20 cellular contexts compared by ENCODE assay signal in genomic region chr5:124997186-124997893, GRCh38.
DNase-seq lines count a peak whose midpoint lies in the region; ATAC-seq, FAIRE-seq and TF ChIP-seq lines count a peak whose summit lies in the region.
"Had no signal": no experiment of that assay in that cellular context is flagged by ENCODE, and none has a peak within 500 bp of the region (broad histone marks: within the 10 kb centered on the region; RNA-seq: fewer than 3 reads in every experiment).

No MANE protein-coding gene starts in this region.

- TF ChIP-seq CTCF in Panc1 (IDR thresholded peaks at IDR 0.05) (no peak), endothelial cell (IDR thresholded peaks at IDR 0.05; ENCODE audit: unreplicated experiment) (no peak), osteocyte (IDR thresholded peaks at IDR 0.05) (no peak), uterus (IDR thresholded peaks at IDR 0.05) (no peak), glutamatergic neuron (IDR thresholded peaks at IDR 0.05; ENCODE audit: partially characterized antibody, unreplicated experiment) (no peak)

- POLR2A ChIA-PET in Panc1 (lab: Charles Lee): interaction anchor here (0.5 to 0.6 kb wide), 2 partner anchors 202 to 412 kb away, joined by 3 read pairs; no protein-coding TSS in a partner anchor

- TF ChIP-seq POLR2A in uterus (IDR thresholded peaks at IDR 0.05): no peak

- H3K36me3 Mint-ChIP-seq in endothelial cell (ENCODE audit: low read depth, unreplicated experiment) (no peaks in the 10 kb centered on the region), osteocyte (ENCODE audit: unreplicated experiment) (no peaks in the 10 kb centered on the region), glutamatergic neuron (ENCODE audit: unreplicated experiment) (no peaks in the 10 kb centered on the region)

- in situ Hi-C loops in Panc1 (cut with HindIII; ENCODE audit: low pct_unique_long_range_greater_than_20kb, low sequenced_read_pairs): no loop called here

- H3K4me1 Mint-ChIP-seq in endothelial cell (ENCODE audit: unreplicated experiment) (peaks cover 10% of the 10 kb centered on the region), osteocyte (ENCODE audit: unreplicated experiment) (peaks cover 53% of the 10 kb centered on the region), glutamatergic neuron (ENCODE audit: low read depth, unreplicated experiment) (no peaks in the 10 kb centered on the region)

- DNase-seq in GM19239 (ENCODE audit: insufficient read length, low spot score) (no peak), Panc1 (ENCODE audit: low read depth, low spot score) (no peak), endothelial cell (ENCODE audit: low spot score) (no peak), osteocyte (ENCODE audit: extremely low spot score, unreplicated experiment) (no peak), uterus (no peak), glutamatergic neuron (no peak)
- no peak for DNase-seq in activated CD4-positive, alpha-beta T cell treated with anti-CD3 and anti-CD28 coated beads, Interleukin-2, amount 50 U/mL, for 48 hours
- DNase-seq: activated CD4-positive, alpha-beta T cell treated with anti-CD3 and anti-CD28 coated beads for 1 hour; activated gamma-delta T cell treated with Interleukin-2 at 50 U/mL for 16 hours; AML-193; left cardiac atrium; NCI-H1092; NCI-H2029 treated with DMSO at 0.1 percent for 48 hours; pancreas; SHP77 treated with DMSO at 0.1 percent for 48 hours; stimulated activated CD4-positive, alpha-beta T cell treated with anti-CD3 and anti-CD28 coated beads, Interleukin-4, amount 100 ng/mL, for 1 hour had no signal

- H3K27me3 Mint-ChIP-seq in endothelial cell (ENCODE audit: unreplicated experiment) (no peaks in the 10 kb centered on the region), osteocyte (ENCODE audit: unreplicated experiment) (no peaks in the 10 kb centered on the region), glutamatergic neuron (ENCODE audit: unreplicated experiment) (no peaks in the 10 kb centered on the region)

- intact Hi-C loops in Panc1 (cut with micrococcal nuclease; ENCODE audit: unreplicated experiment): no loop called here
- intact Hi-C loops in uterus (cut with DNase I; ENCODE audit: low total_unique reads): no loop called here

- CTCF ChIA-PET in Panc1 (lab: Charles Lee): no interaction called here

- no peaks in the 10 kb centered on the region for H3K9me3 Mint-ChIP-seq in endothelial cell (ENCODE audit: unreplicated experiment)
- H3K9me3 Mint-ChIP-seq in osteocyte (ENCODE audit: unreplicated experiment): no peaks in the 10 kb centered on the region
- H3K9me3 Mint-ChIP-seq in glutamatergic neuron (ENCODE audit: unreplicated experiment): no peaks in the 10 kb centered on the region
- H3K9me3 Mint-ChIP-seq: T-helper 2 cell treated with Interferon-gamma antibody and Interleukin-4, amounts not matched to agents 5 μg/mL and 100 μg/mL, for 36 hours had no signal

- ATAC-seq in Panc1 (no peak), HG03354 (IDR thresholded peaks at IDR 0.05; ENCODE audit: poor library complexity, severe bottlenecking, unreplicated experiment) (no peak)
- ATAC-seq: left cardiac atrium, pancreas had no signal

- H3K27ac ChIP-seq in Panc1 (ENCODE audit: low read length) (peak overlapping the region; percentile 67), uterus (no peak overlapping the region)
- H3K27ac ChIP-seq: hepatocyte, KMS-11, pancreas had no signal

- H3K4me3 ChIP-seq in Panc1 (ENCODE audit: low read depth in 2 of 2, low read length in 2 of 2) (no peak overlapping the region), uterus (no peak overlapping the region)
- H3K4me3 ChIP-seq: hepatocyte, pancreas had no signal

- H3K27ac Mint-ChIP-seq in endothelial cell (ENCODE audit: unreplicated experiment) (peak overlapping the region; percentile 44), osteocyte (ENCODE audit: unreplicated experiment) (peak overlapping the region; percentile 88), glutamatergic neuron (ENCODE audit: unreplicated experiment) (no peak overlapping the region)
- H3K27ac Mint-ChIP-seq: T-helper 2 cell treated with Interferon-gamma antibody and Interleukin-4, amounts not matched to agents 5 μg/mL and 100 μg/mL, for 36 hours had no signal

- no peaks in the 10 kb centered on the region for H3K36me3 ChIP-seq in Panc1 (ENCODE audit: control insufficient read depth, insufficient read depth, low read length)
- H3K36me3 ChIP-seq in uterus: no peaks in the 10 kb centered on the region
- H3K36me3 ChIP-seq: pancreas had no signal

- no TSS peak for BruUV-seq in Panc1 (replicated peaks; lab: Mats Ljungman, UMichigan)

- H3K9me3 ChIP-seq in Panc1 (ENCODE audit: control insufficient read depth, insufficient read depth, low read depth, low read length) (no peaks in the 10 kb centered on the region), uterus (no peaks in the 10 kb centered on the region)
- H3K9me3 ChIP-seq: pancreas had no signal

- FAIRE-seq in GM19239 (lab: Jason Lieb, UNC): peak; percentile 21
- FAIRE-seq: pancreas had no signal

- H3K4me3 Mint-ChIP-seq in endothelial cell (ENCODE audit: unreplicated experiment) (no peak overlapping the region), osteocyte (ENCODE audit: unreplicated experiment) (peak overlapping the region; percentile 7), glutamatergic neuron (ENCODE audit: unreplicated experiment) (no peak overlapping the region)
- H3K4me3 Mint-ChIP-seq: T-helper 2 cell treated with Interferon-gamma antibody and Interleukin-4, amounts not matched to agents 5 μg/mL and 100 μg/mL, for 36 hours had no signal

- H3K27me3 ChIP-seq in Panc1 (ENCODE audit: control insufficient read depth, insufficient read depth, low read length) (no peaks in the 10 kb centered on the region), uterus (no peaks in the 10 kb centered on the region)
- H3K27me3 ChIP-seq: hepatocyte, pancreas had no signal

- H3K4me1 ChIP-seq in Panc1 (ENCODE audit: control insufficient read depth, insufficient read depth, low read length): peaks cover 3% of the 10 kb centered on the region; the same call in 1 of the 2 replicates
- H3K4me1 ChIP-seq in uterus: no peaks in the 10 kb centered on the region
- H3K4me1 ChIP-seq: pancreas had no signal
